9 cellular contexts compared by ENCODE assay signal in the genomic region with DNA sequence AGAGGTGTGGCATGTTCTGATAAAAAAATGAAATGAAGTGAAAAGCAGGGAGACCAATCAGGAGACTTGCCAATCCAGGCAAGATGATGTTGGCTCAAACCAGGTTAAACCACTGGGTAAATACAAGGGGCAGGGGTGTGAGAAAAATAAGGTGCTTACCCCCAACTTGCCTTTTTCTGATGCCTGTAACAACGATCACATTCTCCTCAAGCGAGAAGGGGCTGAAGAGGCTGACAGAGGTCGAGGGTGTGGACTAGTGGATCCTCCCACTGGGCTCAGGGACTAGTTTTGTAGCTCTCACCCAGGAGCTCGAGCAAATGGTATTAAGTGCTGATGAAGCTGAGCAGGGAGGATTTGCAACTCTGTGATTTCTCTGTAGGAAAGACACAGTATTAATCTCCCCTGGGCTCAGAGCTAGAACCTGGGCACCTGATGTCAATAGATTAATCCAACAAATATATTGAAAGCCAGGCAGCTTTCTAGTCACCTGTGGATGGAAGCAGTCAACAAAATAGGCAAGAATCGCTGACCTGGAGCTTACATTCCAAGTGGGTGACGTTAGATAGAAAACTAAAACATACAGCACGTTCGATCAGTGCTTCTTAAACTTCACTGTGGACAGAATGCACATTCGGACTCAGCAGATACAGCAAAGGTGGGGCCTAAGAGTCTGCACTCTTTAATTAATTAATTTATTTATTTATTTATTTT. TPM values are rescaled to one million over a fixed set of nuclear protein-coding genes. Genes with fewer than 3 reads are reported as not detected.
A peak's percentile ranks its signal among the peaks of the same experiment; 100 is the strongest.
DNase-seq lines count a peak whose midpoint lies in the region; ATAC-seq, FAIRE-seq and TF ChIP-seq lines count a peak whose summit lies in the region.
"Had no signal": no experiment of that assay in that cellular context is flagged by ENCODE, and none has a peak within 500 bp of the region (broad histone marks: within the 10 kb centered on the region; RNA-seq: fewer than 3 reads in every experiment).

No MANE protein-coding gene starts in this region.

- TF ChIP-seq EP300 in HepG2 (IDR thresholded peaks at IDR 0.05; ENCODE audit: low read depth in 2 of 2, low read length in 2 of 2) (no peak), HepG2 (CRISPR knock-in tag; IDR thresholded peaks at IDR 0.05; ENCODE audit: borderline replicate concordance) (no peak)

- H3K4me3 ChIP-seq in HepG2 (replicated peaks in 1 of 3; ENCODE audit: insufficient read depth in 1 of 3, low read depth in 2 of 3, low read length in 3 of 3) (peak overlapping the region; percentile 0 to 47 (median 20); a peak in 4 of 6 replicates), testis (no peak overlapping the region)

- peak overlapping the region; percentile 49 for H3K9ac ChIP-seq in HepG2 (ENCODE audit: insufficient read depth, low read depth, low read length)

- no peak for FAIRE-seq in HepG2 (lab: Jason Lieb, UNC)
- FAIRE-seq in HTR-8/SVneo (lab: Jason Lieb, UNC), result no peak

- peaks cover 19% of the 10 kb centered on the region for H3K4me1 Mint-ChIP-seq in activated CD4-positive, alpha-beta T cell treated with anti-CD3 and anti-CD28 coated beads, Interleukin-2, amount 10 ng/mL, durations not matched to agents 7 days and 5 days
- peaks cover 20% of the 10 kb centered on the region for H3K4me1 Mint-ChIP-seq in activated CD8-positive, alpha-beta T cell treated with anti-CD3 and anti-CD28 coated beads, Interleukin-2, amount 10 ng/mL, durations not matched to agents 7 days and 5 days (ENCODE audit: low read depth)

- H3K4me2 ChIP-seq in HepG2 (ENCODE audit: low read depth, low read length), result peak overlapping the region; percentile 66

- H3K36me3 ChIP-seq in HepG2 (replicated peaks in 1 of 2; ENCODE audit: control insufficient read depth in 1 of 2, insufficient read depth in 2 of 2, low read length in 2 of 2), result no peaks in the 10 kb centered on the region
- H3K36me3 ChIP-seq in testis (ENCODE audit: low read depth, missing control alignments), result no peaks in the 10 kb centered on the region

- TF ChIP-seq POLR2A in HepG2 (IDR thresholded peaks at IDR 0.05; ENCODE audit: insufficient read depth in 1 of 2, low read depth in 2 of 2, low read length in 2 of 2) (peak in 1 of 2 experiments; percentile 64; a peak in 2 of 4 replicates), testis (IDR thresholded peaks at IDR 0.05) (no peak)

- peaks cover 14% of the 10 kb centered on the region for H3K4me1 ChIP-seq in HepG2 (ENCODE audit: insufficient read depth, low read length)
- H3K4me1 ChIP-seq in testis, result no peaks in the 10 kb centered on the region

- H3K27ac ChIP-seq in HepG2 (ENCODE audit: extremely low read length, insufficient read depth, low read length) (peak overlapping the region; percentile 37), testis (peak overlapping the region in 1 of 2 donors; percentile 71)

- H3K9me3 ChIP-seq in HepG2 (ENCODE audit: low read length) (no peaks in the 10 kb centered on the region), testis (no peaks in the 10 kb centered on the region)

- CTCF ChIA-PET in activated CD4-positive, alpha-beta T cell treated with anti-CD3 and anti-CD28 coated beads, Interleukin-2, amount 10 ng/mL, durations not matched to agents 7 days and 5 days (lab: Charles Lee), result no interaction called here
- CTCF ChIA-PET in activated CD8-positive, alpha-beta T cell treated with anti-CD3 and anti-CD28 coated beads, Interleukin-2, amount 10 ng/mL, durations not matched to agents 7 days and 5 days (lab: Charles Lee), result no interaction called here
- CTCF ChIA-PET in HepG2 (lab: Yijun Ruan, JAX; ENCODE audit: low intra/inter-chr PET ratio, low total read pairs), result no interaction called here

- WGBS in HepG2 (ENCODE audit: low lambda C conversion rate), result 49% methylated on average over 9 of the region's 9 CpGs
- 35 to 51% methylated on average over 9 of the region's 9 CpGs for WGBS in testis, 2 donors

- H3K4me3 Mint-ChIP-seq in activated CD4-positive, alpha-beta T cell treated with anti-CD3 and anti-CD28 coated beads, Interleukin-2, amount 10 ng/mL, durations not matched to agents 7 days and 5 days, result peak overlapping the region; percentile 45
- peak overlapping the region; percentile 39 for H3K4me3 Mint-ChIP-seq in activated CD8-positive, alpha-beta T cell treated with anti-CD3 and anti-CD28 coated beads, Interleukin-2, amount 10 ng/mL, durations not matched to agents 7 days and 5 days

- POLR2A ChIA-PET in activated CD4-positive, alpha-beta T cell treated with anti-CD3 and anti-CD28 coated beads, Interleukin-2, amount 10 ng/mL, durations not matched to agents 7 days and 5 days (lab: Charles Lee), result no interaction called here
- POLR2A ChIA-PET in activated CD8-positive, alpha-beta T cell treated with anti-CD3 and anti-CD28 coated beads, Interleukin-2, amount 10 ng/mL, durations not matched to agents 7 days and 5 days (lab: Charles Lee), result interaction anchor here (0.7 to 0.8 kb wide), 2 partner anchors 16 to 52 kb away, joined by 3 read pairs; no protein-coding TSS in a partner anchor
- POLR2A ChIA-PET in HepG2 (lab: Yijun Ruan, JAX), result interaction anchor here (0.5 to 1.5 kb wide), 6 partner anchors 14 to 491 kb away, joined by 3 to 13 read pairs (median 3); a partner anchor contains a TSS

- H4K20me1 ChIP-seq in HepG2 (ENCODE audit: insufficient read depth, low read length), result no peaks in the 10 kb centered on the region

- DNase-seq in activated CD4-positive, alpha-beta T cell treated with anti-CD3 and anti-CD28 coated beads, Interleukin-2, amount 10 ng/mL, durations not matched to agents 7 days and 5 days, result peak; percentile 15
- DNase-seq in activated CD4-positive, alpha-beta T cell treated with anti-CD3 and anti-CD28 coated beads, Interleukin-2, amount 50 U/mL, for 48 hours, result no peak
- no peak for DNase-seq in activated CD8-positive, alpha-beta T cell treated with anti-CD3 and anti-CD28 coated beads, Interleukin-2, amount 10 ng/mL, durations not matched to agents 7 days and 5 days
- DNase-seq in HepG2 (ENCODE audit: low spot score), result no peak
- DNase-seq in testis, result peak; percentile 19
- no peak for DNase-seq in NCI-H446 (lab: John Stamatoyannopoulos, UW)
- no peak for DNase-seq in HTR-8/SVneo (ENCODE audit: insufficient read length, low spot score)
- DNase-seq: C1 segment of cervical spinal cord had no signal

- H3K36me3 Mint-ChIP-seq in activated CD4-positive, alpha-beta T cell treated with anti-CD3 and anti-CD28 coated beads, Interleukin-2, amount 10 ng/mL, durations not matched to agents 7 days and 5 days (ENCODE audit: low read depth), result no peaks in the 10 kb centered on the region
- H3K36me3 Mint-ChIP-seq in activated CD8-positive, alpha-beta T cell treated with anti-CD3 and anti-CD28 coated beads, Interleukin-2, amount 10 ng/mL, durations not matched to agents 7 days and 5 days (ENCODE audit: low read depth), result no peaks in the 10 kb centered on the region

- intact Hi-C loops in HepG2 (cut with micrococcal nuclease; ENCODE audit: unreplicated experiment) (no loop called here), testis (cut with DNase I; ENCODE audit: low total_unique reads) (no loop called here)

- H3K27me3 ChIP-seq in HepG2 (ENCODE audit: control insufficient read depth in 1 of 2, insufficient read depth in 2 of 2, low read length in 2 of 2), result no peaks in the 10 kb centered on the region
- no peaks in the 10 kb centered on the region for H3K27me3 ChIP-seq in testis

- no peak overlapping the region for H2AFZ ChIP-seq in HepG2 (ENCODE audit: low read length)

- H3K9me3 Mint-ChIP-seq in activated CD4-positive, alpha-beta T cell treated with anti-CD3 and anti-CD28 coated beads, Interleukin-2, amount 10 ng/mL, durations not matched to agents 7 days and 5 days, result no peaks in the 10 kb centered on the region
- H3K9me3 Mint-ChIP-seq in activated CD8-positive, alpha-beta T cell treated with anti-CD3 and anti-CD28 coated beads, Interleukin-2, amount 10 ng/mL, durations not matched to agents 7 days and 5 days (ENCODE audit: insufficient read depth), result peaks cover 3% of the 10 kb centered on the region

- ATAC-seq in activated CD8-positive, alpha-beta T cell treated with anti-CD3 and anti-CD28 coated beads, Interleukin-2, amount 10 ng/mL, durations not matched to agents 7 days and 5 days, result peak; percentile 7
- ATAC-seq in HepG2, result no peak
- no peak for ATAC-seq in GM18861 (IDR thresholded peaks at IDR 0.05; ENCODE audit: unreplicated experiment)

- TSS peak; percentile 83 for BruUV-seq in HepG2 (replicated peaks; lab: Mats Ljungman, UMichigan)

- in situ Hi-C loops in HepG2 (cut with HindIII; ENCODE audit: extremely low pct_ligation_motif_present, low pct_unique_long_range_greater_than_20kb), result no loop called here

- H3K27me3 Mint-ChIP-seq in activated CD4-positive, alpha-beta T cell treated with anti-CD3 and anti-CD28 coated beads, Interleukin-2, amount 10 ng/mL, durations not matched to agents 7 days and 5 days, result no peaks in the 10 kb centered on the region
- no peaks in the 10 kb centered on the region for H3K27me3 Mint-ChIP-seq in activated CD8-positive, alpha-beta T cell treated with anti-CD3 and anti-CD28 coated beads, Interleukin-2, amount 10 ng/mL, durations not matched to agents 7 days and 5 days (ENCODE audit: low read depth)

- H3K27ac Mint-ChIP-seq in activated CD4-positive, alpha-beta T cell treated with anti-CD3 and anti-CD28 coated beads, Interleukin-2, amount 10 ng/mL, durations not matched to agents 7 days and 5 days, result peak overlapping the region; percentile 82
- H3K27ac Mint-ChIP-seq in activated CD8-positive, alpha-beta T cell treated with anti-CD3 and anti-CD28 coated beads, Interleukin-2, amount 10 ng/mL, durations not matched to agents 7 days and 5 days, result peak overlapping the region; percentile 18

- no peak for TF ChIP-seq RAD21 in HepG2 (CRISPR knock-in tag; IDR thresholded peaks at IDR 0.05)

- H3K79me2 ChIP-seq in HepG2 (ENCODE audit: insufficient read depth, low read length), result no peaks in the 10 kb centered on the region

- TF ChIP-seq CTCF in HepG2 (CRISPR knock-in tag; IDR thresholded peaks at IDR 0.05) (no peak), testis (IDR thresholded peaks at IDR 0.05) (no peak)

RNA-seq across cellular contexts. Expression of a gene that starts 15.2 kb away (rescaled TPM):
- total RNA-seq in activated CD4-positive, alpha-beta T cell treated with anti-CD3 and anti-CD28 coated beads, Interleukin-2, amount 10 ng/mL, durations not matched to agents 7 days and 5 days, result 10 to 100 TPM; 35.9 to 41.0 TPM
- total RNA-seq in activated CD8-positive, alpha-beta T cell treated with anti-CD3 and anti-CD28 coated beads, Interleukin-2, amount 10 ng/mL, durations not matched to agents 7 days and 5 days, result 10 to 100 TPM; 27.3 to 28.8 TPM
- total RNA-seq in HepG2 (2016; rRNA removed; fragmentation: Illumina TruSeq; extraction: Trizol), result 110 and 163 TPM in 2 replicates
- 16.4 and 17.4 TPM in 2 replicates for total RNA-seq in HepG2 (2016; cell fraction: cytosol; rRNA removed; fragmentation: Illumina TruSeq; extraction: Trizol; ENCODE audit: low read depth)
- total RNA-seq in HepG2 (2016; cell fraction: insoluble cytoplasmic fraction; rRNA removed; fragmentation: Illumina TruSeq; extraction: Trizol), result 111 and 170 TPM in 2 replicates
- total RNA-seq in HepG2 (2016; cell fraction: membrane; rRNA removed; fragmentation: Illumina TruSeq; extraction: Trizol), result 31.8 and 35.9 TPM in 2 replicates
- total RNA-seq in HepG2 (2016; cell fraction: nucleus; rRNA removed; fragmentation: Illumina TruSeq; extraction: Trizol), result 50.7 and 59.2 TPM in 2 replicates
- polyA plus RNA-seq in HepG2 (2011; rRNA removed), result 57.8 and 68.7 TPM in 2 replicates
- polyA plus RNA-seq in HepG2 (2011; cell fraction: cytosol; rRNA removed), result 33.0 and 55.6 TPM in 2 replicates
- polyA plus RNA-seq in HepG2 (2011; cell fraction: nucleus; rRNA removed), result 13.9 and 18.7 TPM in 2 replicates
- 52.5 and 74.2 TPM in 2 replicates for polyA plus RNA-seq in HepG2 (2012)
- polyA plus RNA-seq in HepG2 (2016; cell fraction: cytosol; fragmentation: Illumina TruSeq; extraction: Trizol; ENCODE audit: low read depth), result 13.9 and 14.8 TPM in 2 replicates
- 142 and 152 TPM in 2 replicates for polyA plus RNA-seq in HepG2 (2016; cell fraction: insoluble cytoplasmic fraction; fragmentation: Illumina TruSeq; extraction: Trizol; ENCODE audit: low read depth)
- polyA plus RNA-seq in HepG2 (2016; cell fraction: membrane; fragmentation: Illumina TruSeq; extraction: Trizol; ENCODE audit: low read depth), result 22.0 and 26.2 TPM in 2 replicates
- 50.5 and 52.0 TPM in 2 replicates for polyA plus RNA-seq in HepG2 (2016; cell fraction: nucleus; fragmentation: Illumina TruSeq; extraction: Trizol; ENCODE audit: insufficient read depth, low read depth)
- polyA minus RNA-seq in HepG2 (2011; rRNA and poly(A)+ RNA removed; ENCODE audit: low replicate concordance), result 11.0 and 20.1 TPM in 2 replicates
- polyA minus RNA-seq in HepG2 (2011; cell fraction: cytosol; rRNA and poly(A)+ RNA removed), result 37.9 and 41.4 TPM in 2 replicates
- 48.5 and 48.9 TPM in 2 replicates for polyA minus RNA-seq in HepG2 (2011; cell fraction: nucleus; rRNA and poly(A)+ RNA removed)
- 10 to 100 TPM; 33.1 to 38.0 TPM for total RNA-seq in testis
- polyA plus RNA-seq in testis (ENCODE audit: insufficient read depth, low read depth, low replicate concordance), result 46.9 TPM

Comparison
In these comparisons a context has a peak if more than half of its experiments do, and no peak if none do; other contexts are left out.
1. DNase-seq: peak in activated CD4-positive, alpha-beta T cell treated with anti-CD3 and anti-CD28 coated beads, Interleukin-2, amount 10 ng/mL, durations not matched to agents 7 days and 5 days (single experiment) and testis (single experiment); none in activated CD4-positive, alpha-beta T cell treated with anti-CD3 and anti-CD28 coated beads, Interleukin-2, amount 50 U/mL, for 48 hours (0 of 2), activated CD8-positive, alpha-beta T cell treated with anti-CD3 and anti-CD28 coated beads, Interleukin-2, amount 10 ng/mL, durations not matched to agents 7 days and 5 days (single experiment), HepG2 (single experiment), NCI-H446 (0 of 2) and HTR-8/SVneo (single experiment).
2. H3K4me3 ChIP-seq: peak in HepG2 (3 of 3); none in testis (0 of 2).